8 cellular contexts compared by ENCODE assay signal in genomic region chr11:58788355-58789023, GRCh38. TPM values are rescaled to one million over a fixed set of nuclear protein-coding genes. Genes with fewer than 3 reads are reported as not detected.
DNase-seq lines count a peak whose midpoint lies in the region; ATAC-seq lines count a peak whose summit lies in the region.

No MANE protein-coding gene starts in this region.

- peaks cover 4% of the 10 kb centered on the region for H3K4me1 Mint-ChIP-seq in activated T-cell treated with anti-CD3 and anti-CD28 coated beads, Interleukin-2, amount 50 U/mL, for 24 hours (ENCODE audit: low read depth)

- H3K27me3 Mint-ChIP-seq in activated T-cell treated with anti-CD3 and anti-CD28 coated beads, Interleukin-2, amount 50 U/mL, for 24 hours, result peaks cover 12% of the 10 kb centered on the region

- DNase-seq in GDM1 (lab: John Stamatoyannopoulos, UW) (peak; percentile 29), HPDE6-E6E7 (ENCODE audit: extremely low spot score) (peak; percentile 54), NOMO-1 treated with dmso at 0.1 percent for 144 hours (lab: John Stamatoyannopoulos, UW; ENCODE audit: unreplicated experiment) (peak; percentile 36), glomerular visceral epithelial cell (ENCODE audit: extremely low spot score) (peak; percentile 42), pulmonary artery endothelial cell (ENCODE audit: low read depth, low spot score) (peak; percentile 8), NCI-H510A (lab: John Stamatoyannopoulos, UW) (no peak)
- peak; percentile 50 for DNase-seq in activated T-cell treated with anti-CD3 and anti-CD28 coated beads, Interleukin-2, amount 50 U/mL, for 24 hours

- ATAC-seq in GM21529 (IDR thresholded peaks at IDR 0.05; ENCODE audit: unreplicated experiment), result peak; percentile 97

- H3K9me3 Mint-ChIP-seq in activated T-cell treated with anti-CD3 and anti-CD28 coated beads, Interleukin-2, amount 50 U/mL, for 24 hours, result peaks cover 2% of the 10 kb centered on the region

- no peaks in the 10 kb centered on the region for H3K36me3 Mint-ChIP-seq in activated T-cell treated with anti-CD3 and anti-CD28 coated beads, Interleukin-2, amount 50 U/mL, for 24 hours (ENCODE audit: low read depth)

- H3K27ac Mint-ChIP-seq in activated T-cell treated with anti-CD3 and anti-CD28 coated beads, Interleukin-2, amount 50 U/mL, for 24 hours, result no peak overlapping the region

- no peak overlapping the region for H3K4me3 Mint-ChIP-seq in activated T-cell treated with anti-CD3 and anti-CD28 coated beads, Interleukin-2, amount 50 U/mL, for 24 hours

RNA-seq across cellular contexts. Expression of gene GLYATL2, which starts 56.0 kb away (rescaled TPM):
- not detected in 2 replicates for total RNA-seq in pulmonary artery endothelial cell

RNA-seq across cellular contexts. Expression of gene GLYAT, which starts 56.7 kb away (rescaled TPM):
- total RNA-seq in pulmonary artery endothelial cell, result not detected in 2 replicates
